In the genomic region with DNA sequence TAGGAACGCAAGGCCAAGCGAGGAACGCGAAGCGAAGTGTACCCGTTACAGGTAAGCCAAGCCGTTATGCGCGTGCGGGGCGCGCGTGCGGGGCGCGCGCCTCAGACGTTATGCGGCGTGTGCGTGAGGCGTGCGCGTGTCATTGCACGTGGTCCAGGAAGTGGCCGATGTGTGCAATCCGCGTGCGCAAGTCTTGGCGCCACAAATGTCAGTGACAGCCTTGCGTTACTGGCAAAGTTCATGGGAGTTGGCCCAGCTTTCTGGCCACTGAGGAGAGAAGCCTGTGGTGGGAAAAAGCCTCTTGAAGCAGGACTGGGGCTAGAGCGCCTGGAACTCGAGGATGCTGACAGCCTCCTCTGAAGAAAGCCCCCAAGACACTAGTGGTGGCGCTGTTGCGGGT, we compare ENCODE assay signal across 20 cellular contexts. TPM values are rescaled to one million over a fixed set of nuclear protein-coding genes. Genes with fewer than 3 reads are reported as not detected.
"Had no signal": no experiment of that assay in that cellular context is flagged by ENCODE, and none has a peak within 500 bp of the region (broad histone marks: within the 10 kb centered on the region; RNA-seq: fewer than 3 reads in every experiment).

POTEB3 (minus strand) TSS at position 101 of the 400 bp plus-strand sequence. CDS start 488 bp downstream, outside the sequence.

RNA-seq across cellular contexts. Expression of gene POTEB3, which starts in this region (rescaled TPM):
- total RNA-seq: activated naive CD4-positive, alpha-beta T cell treated with anti-CD3 and anti-CD28 coated beads for 36 hours; activated naive CD4-positive, alpha-beta T cell treated with anti-CD3 and anti-CD28 coated beads, Interleukin-2, amount 50 U/mL, for 72 hours; activated naive CD8-positive, alpha-beta T cell treated with anti-CD3 and anti-CD28 coated beads for 36 hours; activated naive CD8-positive, alpha-beta T cell treated with anti-CD3 and anti-CD28 coated beads, Interleukin-2, amount 10 ng/mL, durations not matched to agents 7 days and 5 days; activated T-cell treated with anti-CD3 and anti-CD28 coated beads, Interleukin-2, amount 50 U/mL, for 4 hours; activated T-cell treated with anti-CD3 and anti-CD28 coated beads, Interleukin-2, amount 50 U/mL, for 72 hours; activated T-helper 1 cell treated with anti-CD3 and anti-CD28 coated beads, Interleukin-12 subunit alpha, Interleukin-12 subunit beta, Interleukin-2, Interleukin-4 antibody, amounts not matched to agents 30 ng/mL and 10 ng/mL and 1 ng/mL, durations not matched to agents 14 hours and 24 hours and 36 hours; activated T-helper 17 cell treated with anti-CD3 and anti-CD28 coated beads, Interleukin-2, amount 50 U/mL, for 72 hours; activated T-helper 2 cell treated with anti-CD3 and anti-CD28 coated beads, Interferon-gamma antibody, Interleukin-2, Interleukin-4, amounts not matched to agents 10 μg/mL and 5 μg/mL and 100 μg/mL, durations not matched to agents 14 hours and 24 hours and 36 hours; adrenal gland; aorta; ascending aorta; astrocyte; body of pancreas; bronchial epithelial cell; cardiac muscle cell; cardiac septum; cerebellum; chondrocyte had no signal
- polyA plus RNA-seq: adipose tissue, adrenal gland, aorta, cardiac muscle cell had no signal
